Comparison of ENCODE assay signal across 26 cellular contexts in genomic region chr4:77079281-77079680, GRCh38. TPM values are rescaled to one million over a fixed set of nuclear protein-coding genes. Genes with fewer than 3 reads are reported as not detected.
DNase-seq lines count a peak whose midpoint lies in the region; ATAC-seq, FAIRE-seq and TF ChIP-seq lines count a peak whose summit lies in the region.
"Had no signal": no experiment of that assay in that cellular context is flagged by ENCODE, and none has a peak within 500 bp of the region (broad histone marks: within the 10 kb centered on the region; RNA-seq: fewer than 3 reads in every experiment).

No MANE protein-coding gene starts in this region.

- no peaks in the 10 kb centered on the region for H3K9me3 Mint-ChIP-seq in T-helper 1 cell treated with Interleukin-12 subunit alpha and Interleukin-12 subunit beta and Interleukin-4 antibody, amounts not matched to agents 30 μg/mL and 1 μg/mL, for 36 hours
- H3K9me3 Mint-ChIP-seq in WTC11 = no peaks in the 10 kb centered on the region
- H3K9me3 Mint-ChIP-seq in naive thymus-derived CD4-positive, alpha-beta T cell = peaks cover 0 to 9% (median 0%) of the 10 kb centered on the region in 11 donors
- H3K9me3 Mint-ChIP-seq: IgD-negative memory B cell had no signal

- CTCF ChIA-PET in WTC11 (lab: Charles Lee) = interaction anchor here (1.2 kb wide), 2 partner anchors 16 to 41 kb away, joined by 3 to 4 read pairs; no protein-coding TSS in a partner anchor
- CTCF ChIA-PET in naive thymus-derived CD4-positive, alpha-beta T cell (lab: Charles Lee) = interaction anchor here (0.7 to 1.7 kb wide), 5 partner anchors 14 to 189 kb away, joined by 3 to 5 read pairs (median 4); no protein-coding TSS in a partner anchor

- TF ChIP-seq POLR2A in thyroid gland (IDR thresholded peaks at IDR 0.05) (no peak), GM12892 (IDR thresholded peaks at IDR 0.05; ENCODE audit: low read depth, low read length) (no peak)

- no peaks in the 10 kb centered on the region for H3K9me3 ChIP-seq in naive thymus-derived CD4-positive, alpha-beta T cell (ENCODE audit: control insufficient read depth in 2 of 3, low read length in 3 of 3)
- no peaks in the 10 kb centered on the region for H3K9me3 ChIP-seq in thyroid gland

- peaks cover 23% of the 10 kb centered on the region for H3K4me1 Mint-ChIP-seq in T-helper 1 cell treated with Interleukin-12 subunit alpha and Interleukin-12 subunit beta and Interleukin-4 antibody, amounts not matched to agents 30 μg/mL and 1 μg/mL, for 36 hours (ENCODE audit: low read depth)
- peaks cover 25% of the 10 kb centered on the region for H3K4me1 Mint-ChIP-seq in WTC11
- peaks cover 19 to 57% (median 35%) of the 10 kb centered on the region in 7 donors for H3K4me1 Mint-ChIP-seq in naive thymus-derived CD4-positive, alpha-beta T cell

- FAIRE-seq in GM12892 (lab: Jason Lieb, UNC) = no peak
- FAIRE-seq: GM19239, H1, RCC 7860 had no signal

- peaks cover 0 to 7% (median 0%) of the 10 kb centered on the region in 3 experiments for H3K36me3 ChIP-seq in naive thymus-derived CD4-positive, alpha-beta T cell (ENCODE audit: control insufficient read depth in 2 of 3, insufficient read depth in 3 of 3, low read length in 3 of 3)
- H3K36me3 ChIP-seq in thyroid gland = no peaks in the 10 kb centered on the region

- POLR2A ChIA-PET in WTC11 (lab: Charles Lee) = interaction anchor here (0.9 kb wide), 1 partner anchor 73 kb away, joined by 3 read pairs; no protein-coding TSS in a partner anchor
- POLR2A ChIA-PET in naive thymus-derived CD4-positive, alpha-beta T cell (lab: Charles Lee) = interaction anchor here (0.7 to 1.0 kb wide), 4 partner anchors 15 to 1138 kb away, joined by 3 to 4 read pairs (median 4); partner anchors contain the start of gene NAAA

- ATAC-seq in WTC11 = no peak
- ATAC-seq in naive thymus-derived CD4-positive, alpha-beta T cell = no peak

- no peak overlapping the region for H3K4me3 Mint-ChIP-seq in T-helper 1 cell treated with Interleukin-12 subunit alpha and Interleukin-12 subunit beta and Interleukin-4 antibody, amounts not matched to agents 30 μg/mL and 1 μg/mL, for 36 hours
- H3K4me3 Mint-ChIP-seq in WTC11 = no peak overlapping the region
- H3K4me3 Mint-ChIP-seq in naive thymus-derived CD4-positive, alpha-beta T cell = peak overlapping the region in 5 of 10 donors; percentile 2 to 68 (median 40)
- H3K4me3 Mint-ChIP-seq: IgD-negative memory B cell had no signal

- no peaks in the 10 kb centered on the region for H3K27me3 ChIP-seq in naive thymus-derived CD4-positive, alpha-beta T cell (ENCODE audit: control insufficient read depth in 2 of 2, insufficient read depth in 2 of 2, low read length in 2 of 2)
- H3K27me3 ChIP-seq in thyroid gland = no peaks in the 10 kb centered on the region

- no peak overlapping the region for H3K27ac ChIP-seq in naive thymus-derived CD4-positive, alpha-beta T cell (ENCODE audit: low read depth, low read length)
- no peak overlapping the region for H3K27ac ChIP-seq in thyroid gland
- H3K27ac ChIP-seq: HL-60, KMS-11 had no signal

- peaks cover 4% of the 10 kb centered on the region for H3K27me3 Mint-ChIP-seq in T-helper 1 cell treated with Interleukin-12 subunit alpha and Interleukin-12 subunit beta and Interleukin-4 antibody, amounts not matched to agents 30 μg/mL and 1 μg/mL, for 36 hours (ENCODE audit: low read depth)
- H3K27me3 Mint-ChIP-seq in WTC11 (ENCODE audit: low read depth) = no peaks in the 10 kb centered on the region
- H3K27me3 Mint-ChIP-seq in naive thymus-derived CD4-positive, alpha-beta T cell = peaks cover 0 to 7% (median 0%) of the 10 kb centered on the region in 5 donors
- H3K27me3 Mint-ChIP-seq: IgD-negative memory B cell had no signal

- DNase-seq in T-helper 1 cell (no peak), WTC11 (ENCODE audit: low spot score) (no peak), thyroid gland (peak; percentile 58 to 71), superior temporal gyrus (ENCODE audit: extremely low spot score) (no peak), GM12892 (ENCODE audit: insufficient read length) (no peak)
- no peak for DNase-seq in naive thymus-derived CD4-positive, alpha-beta T cell
- DNase-seq: 8988T, ACHN, Calu3, DMS79 treated with DMSO at 0.1 percent for 48 hours, HCEC 1CT, NCI-H1092, NCI-H1417 treated with DMSO at 0.1 percent for 48 hours, NCI-H1694 treated with DMSO at 0.1 percent for 48 hours, NCI-H2081, NCI-H226, NCI-H510A, NCI-H69, SIG-M5 had no signal

- TF ChIP-seq CTCF in WTC11 (IDR thresholded peaks at IDR 0.05) (no peak), thyroid gland (IDR thresholded peaks at IDR 0.05) (no peak)

- peaks cover 7 to 12% of the 10 kb centered on the region in 2 donors for H3K4me1 ChIP-seq in naive thymus-derived CD4-positive, alpha-beta T cell (ENCODE audit: control insufficient read depth in 2 of 2, insufficient read depth in 2 of 2, low read length in 2 of 2)
- peaks cover 15 to 21% of the 10 kb centered on the region in 2 donors for H3K4me1 ChIP-seq in thyroid gland

- no peak overlapping the region for H3K4me3 ChIP-seq in naive thymus-derived CD4-positive, alpha-beta T cell (ENCODE audit: low read length)
- no peak overlapping the region for H3K4me3 ChIP-seq in thyroid gland (replicated peaks in 1 of 3)

- intact Hi-C loops in naive thymus-derived CD4-positive, alpha-beta T cell (cut with micrococcal nuclease) = loop anchor here (5.0 kb wide), 3 partner anchors 738 to 1567 kb away; partner anchors contain the start of genes RCHY1 (in 2 of the 2), THAP6 (in 2 of the 2), CNOT6L (in 1 of the 2) and SCARB2 (in 1 of the 2)
- intact Hi-C loops in thyroid gland (cut with DNase I) = loop anchor here (5.0 kb wide), 1 partner anchor 78 kb away; the partner anchor contains the start of gene CCNG2

- peak overlapping the region; percentile 49 for H3K27ac Mint-ChIP-seq in T-helper 1 cell treated with Interleukin-12 subunit alpha and Interleukin-12 subunit beta and Interleukin-4 antibody, amounts not matched to agents 30 μg/mL and 1 μg/mL, for 36 hours
- H3K27ac Mint-ChIP-seq in WTC11 = peak overlapping the region; percentile 68
- peak overlapping the region in 5 of 9 donors; percentile 6 to 57 (median 32) for H3K27ac Mint-ChIP-seq in naive thymus-derived CD4-positive, alpha-beta T cell
- H3K27ac Mint-ChIP-seq: IgD-negative memory B cell had no signal

- peaks cover 7% of the 10 kb centered on the region for H3K36me3 Mint-ChIP-seq in T-helper 1 cell treated with Interleukin-12 subunit alpha and Interleukin-12 subunit beta and Interleukin-4 antibody, amounts not matched to agents 30 μg/mL and 1 μg/mL, for 36 hours (ENCODE audit: low read depth)
- no peaks in the 10 kb centered on the region for H3K36me3 Mint-ChIP-seq in WTC11
- peaks cover 0 to 9% (median 7%) of the 10 kb centered on the region in 5 donors for H3K36me3 Mint-ChIP-seq in naive thymus-derived CD4-positive, alpha-beta T cell
- H3K36me3 Mint-ChIP-seq: IgD-negative memory B cell had no signal

- WGBS in thyroid gland, 2 donors = 68 to 71% methylated on average over 5 of the region's 5 CpGs

TF ChIP-seq in WTC11, 78 proteins besides CTCF, POLR2A, EP300 and RAD21:
- TF ChIP-seq ZNF425 (CRISPR knock-in tag; conservative IDR thresholded peaks at IDR 0.05) (no peak), ETV6 (CRISPR knock-in tag; IDR thresholded peaks at IDR 0.05) (no peak), ERG (CRISPR knock-in tag; IDR thresholded peaks at IDR 0.05) (no peak), E2F4 (CRISPR knock-in tag; IDR thresholded peaks at IDR 0.05; ENCODE audit: borderline replicate concordance, low read depth) (no peak), GTF2I (CRISPR knock-in tag; conservative IDR thresholded peaks at IDR 0.05) (no peak), FOXJ3 (CRISPR knock-in tag; IDR thresholded peaks at IDR 0.05; ENCODE audit: borderline replicate concordance) (no peak), NR2C2 (CRISPR knock-in tag; IDR thresholded peaks at IDR 0.05) (no peak), FOXK1 (CRISPR knock-in tag; IDR thresholded peaks at IDR 0.05) (no peak), TEAD1 (CRISPR knock-in tag; IDR thresholded peaks at IDR 0.05) (no peak)

RNA-seq across cellular contexts. Expression of gene CCNI, which starts 3.5 kb away (rescaled TPM):
- total RNA-seq in WTC11 (2021) (213 to 253 TPM (median 248 TPM) in 3 replicates), thyroid gland (100 to 1,000 TPM; 302 to 449 (median 371) TPM)
- 100 to 1,000 TPM; 206 to 393 (median 314) TPM for total RNA-seq in naive thymus-derived CD4-positive, alpha-beta T cell
- 100 to 1,000 TPM; 345 to 418 TPM for polyA plus RNA-seq in naive thymus-derived CD4-positive, alpha-beta T cell
- 122 TPM for polyA plus RNA-seq in GM12892 (2012; ENCODE audit: missing spikeins)

Comparison
In these comparisons a context has a peak if more than half of its experiments do, and no peak if none do; other contexts are left out.
1. DNase-seq: peak in thyroid gland (2 of 2); none in T-helper 1 cell (0 of 5), WTC11 (single experiment), naive thymus-derived CD4-positive, alpha-beta T cell (0 of 9), superior temporal gyrus (single experiment) and GM12892 (single experiment).
2. Peak in every context shown above with its lines, with median percentiles within 50 percentile points of each other: H3K27ac Mint-ChIP-seq.